In the genomic region with DNA sequence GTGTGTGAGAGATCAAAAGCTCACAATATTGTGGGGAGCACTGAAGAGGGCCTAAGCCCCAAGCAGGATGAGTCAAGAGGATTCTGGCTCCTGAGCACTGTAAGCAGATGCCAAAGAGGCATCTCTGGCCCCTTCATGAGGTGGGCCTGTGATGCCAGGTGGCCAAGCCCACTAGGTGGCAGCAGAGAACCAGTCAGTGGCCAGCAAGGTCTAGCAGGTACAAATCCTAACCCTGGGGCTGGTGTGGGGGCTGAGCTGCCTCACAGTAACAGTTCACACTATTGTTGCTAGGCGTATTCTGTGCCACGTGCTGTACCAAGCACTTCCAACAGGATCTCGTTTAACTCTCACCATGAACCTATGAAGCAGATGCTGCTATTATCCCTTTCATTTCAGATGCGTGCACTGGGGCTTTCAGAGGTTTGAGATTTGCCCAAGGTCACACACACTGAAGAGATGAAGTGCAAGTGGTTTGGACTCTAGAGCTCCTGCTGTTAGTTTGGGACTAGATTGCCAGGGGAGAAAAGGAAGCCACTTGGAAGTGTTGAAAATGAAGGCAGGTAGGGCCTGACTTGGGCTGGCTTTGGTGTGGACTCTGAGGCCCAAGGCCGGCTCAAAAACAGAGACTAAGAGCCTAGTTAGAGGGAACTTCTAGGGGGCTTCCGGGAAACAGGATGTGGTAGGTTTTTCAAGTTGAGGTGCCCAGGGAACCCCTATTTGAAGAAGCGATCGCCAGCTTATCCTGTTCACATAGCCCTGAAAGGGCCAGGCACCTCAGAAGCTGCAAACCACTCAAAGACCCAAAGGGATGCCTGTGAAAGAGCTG, we compare ENCODE assay signal across 8 cellular contexts. TPM values are rescaled to one million over a fixed set of nuclear protein-coding genes. Genes with fewer than 3 reads are reported as not detected.
DNase-seq lines count a peak whose midpoint lies in the region; ATAC-seq lines count a peak whose summit lies in the region.

No MANE protein-coding gene starts in this region.

- H3K4me2 ChIP-seq in mesenchymal stem cell (ENCODE audit: low read length, poor library complexity, severe bottlenecking) = no peak overlapping the region

- no peaks in the 10 kb centered on the region for H3K36me3 ChIP-seq in CD4-positive, CD25-positive, alpha-beta regulatory T cell (ENCODE audit: control insufficient read depth, insufficient read depth, low read length)
- no peaks in the 10 kb centered on the region for H3K36me3 ChIP-seq in mesenchymal stem cell (ENCODE audit: control insufficient read depth in 1 of 2, insufficient read depth in 2 of 2, low read depth in 1 of 2, low read length in 2 of 2)

- peak; percentile 55 to 80 (median 68) for DNase-seq in CD4-positive, CD25-positive, alpha-beta regulatory T cell
- DNase-seq in GM19238 (ENCODE audit: insufficient read length, low spot score) (peak; percentile 67), NCI-H510A (lab: John Stamatoyannopoulos, UW) (peak; percentile 53), dermis microvascular lymphatic vessel endothelial cell (ENCODE audit: low read depth in 2 of 2) (peak; percentile 51 to 74), mesenchymal stem cell (peak; percentile 66)
- peak; percentile 78 for DNase-seq in activated CD4-positive, alpha-beta T cell treated with anti-CD3 and anti-CD28 coated beads, Interleukin-2, amount 50 U/mL, for 4 hours
- DNase-seq in stimulated activated CD8-positive, alpha-beta memory T cell treated with anti-CD3 and anti-CD28 coated beads, Interleukin-2, amount 100 ng/mL, for 1 hour (ENCODE audit: low read depth in 2 of 2) = peak; percentile 59 to 68

- no peak overlapping the region for H3K23ac ChIP-seq in mesenchymal stem cell (ENCODE audit: low read length in 2 of 2)

- H3K27me3 ChIP-seq in CD4-positive, CD25-positive, alpha-beta regulatory T cell (ENCODE audit: control insufficient read depth, insufficient read depth, low read length) = no peaks in the 10 kb centered on the region
- H3K27me3 ChIP-seq in mesenchymal stem cell (ENCODE audit: control insufficient read depth in 1 of 2, insufficient read depth in 1 of 2, low read length in 2 of 2) = peaks cover 0 to 4% of the 10 kb centered on the region in 2 experiments

- no peak overlapping the region for H2BK120ac ChIP-seq in mesenchymal stem cell (ENCODE audit: low read depth, low read length)

- peak overlapping the region; percentile 29 for H2AK5ac ChIP-seq in mesenchymal stem cell (ENCODE audit: low read length, severe bottlenecking)

- H3K27ac ChIP-seq in CD4-positive, CD25-positive, alpha-beta regulatory T cell (ENCODE audit: insufficient read depth, low read length, poor library complexity, severe bottlenecking) = no peak overlapping the region
- no peak overlapping the region for H3K27ac ChIP-seq in mesenchymal stem cell (ENCODE audit: low read length, poor library complexity, severe bottlenecking)

- peak overlapping the region in 1 of 2 experiments; percentile 34 for H2BK12ac ChIP-seq in mesenchymal stem cell (ENCODE audit: low read length in 2 of 2)

- 65% methylated on average over 8 of the region's 8 CpGs for WGBS in mesenchymal stem cell

- H3K36me3 Mint-ChIP-seq in CD4-positive, CD25-positive, alpha-beta regulatory T cell = no peaks in the 10 kb centered on the region

- H3K4me3 Mint-ChIP-seq in CD4-positive, CD25-positive, alpha-beta regulatory T cell = no peak overlapping the region

- no peak overlapping the region for H3K4ac ChIP-seq in mesenchymal stem cell (ENCODE audit: low read depth in 1 of 2, low read length in 2 of 2)

- H3K27ac Mint-ChIP-seq in CD4-positive, CD25-positive, alpha-beta regulatory T cell = peak overlapping the region in 1 of 3 donors; percentile 15

- peaks cover 0 to 6% (median 4%) of the 10 kb centered on the region in 4 donors for H3K4me1 Mint-ChIP-seq in CD4-positive, CD25-positive, alpha-beta regulatory T cell

- H3K18ac ChIP-seq in mesenchymal stem cell (ENCODE audit: low read depth in 1 of 2, low read length in 2 of 2) = no peak overlapping the region

- no peaks in the 10 kb centered on the region for H3K79me1 ChIP-seq in mesenchymal stem cell (replicated peaks; ENCODE audit: low read length, poor library complexity, severe bottlenecking)

- H3K4me1 ChIP-seq in CD4-positive, CD25-positive, alpha-beta regulatory T cell (ENCODE audit: control insufficient read depth, insufficient read depth, low read length, poor library complexity, severe bottlenecking) = no peaks in the 10 kb centered on the region
- H3K4me1 ChIP-seq in mesenchymal stem cell (ENCODE audit: control insufficient read depth, insufficient read depth, low read depth, low read length) = no peaks in the 10 kb centered on the region

- no peak overlapping the region for H2BK5ac ChIP-seq in mesenchymal stem cell (ENCODE audit: low read depth, low read length, poor library complexity, severe bottlenecking)

- ATAC-seq in CD4-positive, CD25-positive, alpha-beta regulatory T cell (ENCODE audit: low read depth in 2 of 2) = peak; percentile 87 to 89
- peak; percentile 93 for ATAC-seq in HG03342 (IDR thresholded peaks at IDR 0.05; ENCODE audit: unreplicated experiment)

- peak overlapping the region; percentile 43 for H4K91ac ChIP-seq in mesenchymal stem cell (ENCODE audit: low read length)

- no peaks in the 10 kb centered on the region for H3K27me3 Mint-ChIP-seq in CD4-positive, CD25-positive, alpha-beta regulatory T cell

- H2AFZ ChIP-seq in mesenchymal stem cell (ENCODE audit: low read depth, low read length) = no peak overlapping the region

- no peak overlapping the region for H3K4me3 ChIP-seq in CD4-positive, CD25-positive, alpha-beta regulatory T cell (ENCODE audit: low read depth, low read length)
- no peak overlapping the region for H3K4me3 ChIP-seq in mesenchymal stem cell (ENCODE audit: insufficient read depth in 1 of 2, low read depth in 1 of 2, low read length in 2 of 2)

- H3K9ac ChIP-seq in mesenchymal stem cell (ENCODE audit: low read length) = no peak overlapping the region

- no peaks in the 10 kb centered on the region for H3K9me3 ChIP-seq in CD4-positive, CD25-positive, alpha-beta regulatory T cell (ENCODE audit: control insufficient read depth in 2 of 2, low read length in 2 of 2)
- H3K9me3 ChIP-seq in mesenchymal stem cell (ENCODE audit: control insufficient read depth, low read length) = no peaks in the 10 kb centered on the region

- peak overlapping the region; percentile 36 for H4K8ac ChIP-seq in mesenchymal stem cell (ENCODE audit: low read length)

- no peaks in the 10 kb centered on the region for H3K9me3 Mint-ChIP-seq in CD4-positive, CD25-positive, alpha-beta regulatory T cell

- no peak overlapping the region for H3K14ac ChIP-seq in mesenchymal stem cell (ENCODE audit: low read length in 2 of 2)

- no peak overlapping the region for H2BK15ac ChIP-seq in mesenchymal stem cell (ENCODE audit: low read depth, poor library complexity, severe bottlenecking)

RNA-seq across cellular contexts. Expression of a gene that starts 4.4 kb away (rescaled TPM):
- total RNA-seq in CD4-positive, CD25-positive, alpha-beta regulatory T cell = not detected
- polyA plus RNA-seq in CD4-positive, CD25-positive, alpha-beta regulatory T cell = under 1 TPM in 2 of 4 donors, not detected in 2; 0.14 to 0.49 TPM
- total RNA-seq in dermis microvascular lymphatic vessel endothelial cell = not detected in 2 replicates
- polyA plus RNA-seq in mesenchymal stem cell (2013, experiment 1 of 2) = not detected
- polyA plus RNA-seq in mesenchymal stem cell (2013, experiment 2 of 2) = not detected

RNA-seq across cellular contexts. Expression of a gene that starts 53.4 kb away (rescaled TPM):
- 8.7 TPM for total RNA-seq in CD4-positive, CD25-positive, alpha-beta regulatory T cell
- polyA plus RNA-seq in CD4-positive, CD25-positive, alpha-beta regulatory T cell = 10 to 100 TPM in 1 of 4 donors, 1 to 10 TPM in 3; 5.3 to 10.0 (median 7.8) TPM
- 16.6 and 18.0 TPM in 2 replicates for total RNA-seq in dermis microvascular lymphatic vessel endothelial cell
- 28.3 TPM for polyA plus RNA-seq in mesenchymal stem cell (2013, experiment 1 of 2)
- polyA plus RNA-seq in mesenchymal stem cell (2013, experiment 2 of 2) = 29.1 TPM
